ENCODE assay signal across 26 cellular contexts in the genomic region with DNA sequence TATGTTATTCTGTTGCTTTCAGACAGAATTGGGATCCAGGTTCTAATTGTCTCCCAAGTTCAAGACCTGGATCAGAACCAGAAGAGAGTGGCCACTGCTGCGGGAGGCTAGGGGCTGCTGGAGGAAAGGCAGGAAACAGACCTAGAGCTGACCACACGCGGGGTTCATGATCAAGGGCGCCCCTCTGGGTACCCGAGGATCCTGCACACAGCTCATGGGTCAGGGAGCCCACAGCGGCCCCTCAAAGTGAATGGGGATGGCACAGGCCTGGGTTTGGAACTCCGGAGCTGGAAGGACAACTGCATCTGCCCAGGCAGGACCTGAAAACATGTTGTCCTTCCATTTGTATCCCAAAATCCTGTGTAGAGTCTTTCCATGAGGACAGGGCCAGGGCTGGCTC.
DNase-seq lines count a peak whose midpoint lies in the region; ATAC-seq and TF ChIP-seq lines count a peak whose summit lies in the region.
"Had no signal": no experiment of that assay in that cellular context is flagged by ENCODE, and none has a peak within 500 bp of the region (broad histone marks: within the 10 kb centered on the region; RNA-seq: fewer than 3 reads in every experiment).

No MANE protein-coding gene starts in this region.

- TF ChIP-seq POLR2A in breast epithelium (IDR thresholded peaks at IDR 0.05) = no peak
- no peak for TF ChIP-seq POLR2A in adrenal gland (IDR thresholded peaks at IDR 0.05)

- H3K4me3 ChIP-seq in breast epithelium = no peak overlapping the region
- peak overlapping the region in 1 of 2 experiments; percentile 54 for H3K4me3 ChIP-seq in mesenchymal stem cell (ENCODE audit: insufficient read depth in 1 of 2, low read depth in 1 of 2, low read length in 2 of 2)
- peak overlapping the region; percentile 7 for H3K4me3 ChIP-seq in thoracic aorta
- H3K4me3 ChIP-seq in adrenal gland = no peak overlapping the region
- no peak overlapping the region for H3K4me3 ChIP-seq in PC-3 (ENCODE audit: low read length)
- H3K4me3 ChIP-seq: MG63, PC-9, SJCRH30 had no signal

- H3K18ac ChIP-seq in mesenchymal stem cell (ENCODE audit: low read depth in 1 of 2, low read length in 2 of 2) = no peak overlapping the region

- H2BK5ac ChIP-seq in mesenchymal stem cell (ENCODE audit: low read depth, low read length, poor library complexity, severe bottlenecking) = no peak overlapping the region

- TF ChIP-seq CTCF in breast epithelium (IDR thresholded peaks at IDR 0.05) = no peak
- TF ChIP-seq CTCF in MCF 10A (IDR thresholded peaks at IDR 0.05; ENCODE audit: unreplicated experiment) = no peak
- no peak for TF ChIP-seq CTCF in thoracic aorta (IDR thresholded peaks at IDR 0.05)
- no peak for TF ChIP-seq CTCF in natural killer cell (IDR thresholded peaks at IDR 0.05)
- TF ChIP-seq CTCF in adrenal gland (IDR thresholded peaks at IDR 0.05) = no peak
- no peak for TF ChIP-seq CTCF in PC-3 (conservative IDR thresholded peaks at IDR 0.05; ENCODE audit: low read depth, low read length)

- H2BK15ac ChIP-seq in mesenchymal stem cell (ENCODE audit: low read depth, poor library complexity, severe bottlenecking) = no peak overlapping the region

- H2BK120ac ChIP-seq in mesenchymal stem cell (ENCODE audit: low read depth, low read length) = no peak overlapping the region

- CTCF ChIA-PET in MCF 10A (lab: Yijun Ruan, JAX) (interaction anchor here (1.2 kb wide), 1 partner anchor 56 kb away, joined by 3 read pairs; no protein-coding TSS in a partner anchor), PC-3 (lab: Charles Lee) (no interaction called here)

- no peaks in the 10 kb centered on the region for H3F3A ChIP-seq in PC-3 (ENCODE audit: low read length, unreplicated experiment)

- no peaks in the 10 kb centered on the region for H3K4me1 ChIP-seq in breast epithelium
- H3K4me1 ChIP-seq in mesenchymal stem cell (ENCODE audit: control insufficient read depth, insufficient read depth, low read depth, low read length) = no peaks in the 10 kb centered on the region
- peaks cover 7 to 17% of the 10 kb centered on the region in 2 donors for H3K4me1 ChIP-seq in thoracic aorta (ENCODE audit: control insufficient read depth in 1 of 2, low read depth in 2 of 2)
- no peaks in the 10 kb centered on the region for H3K4me1 ChIP-seq in adrenal gland (replicated peaks in 1 of 2)
- H3K4me1 ChIP-seq in PC-3 (ENCODE audit: insufficient read depth, low read length) = no peaks in the 10 kb centered on the region
- H3K4me1 ChIP-seq: SJCRH30 had no signal

- H3K79me2 ChIP-seq in PC-3 (ENCODE audit: low read length) = no peaks in the 10 kb centered on the region

- H3K9ac ChIP-seq in mesenchymal stem cell (ENCODE audit: low read length) = peak overlapping the region; percentile 72
- no peak overlapping the region for H3K9ac ChIP-seq in PC-3 (ENCODE audit: low read length)

- H3K4ac ChIP-seq in mesenchymal stem cell (ENCODE audit: low read depth in 1 of 2, low read length in 2 of 2) = no peak overlapping the region

- no peak overlapping the region for H3K23ac ChIP-seq in mesenchymal stem cell (ENCODE audit: low read length in 2 of 2)

- H3K9me3 ChIP-seq in breast epithelium (no peaks in the 10 kb centered on the region), mesenchymal stem cell (ENCODE audit: control insufficient read depth, low read length) (no peaks in the 10 kb centered on the region), thoracic aorta (no peaks in the 10 kb centered on the region), adrenal gland (replicated peaks in 1 of 3) (no peaks in the 10 kb centered on the region), PC-3 (ENCODE audit: low read length) (no peaks in the 10 kb centered on the region)
- H3K9me3 ChIP-seq: MG63, SJCRH30 had no signal

- H3K79me1 ChIP-seq in mesenchymal stem cell (replicated peaks; ENCODE audit: low read length, poor library complexity, severe bottlenecking) = no peaks in the 10 kb centered on the region

- H4K8ac ChIP-seq in mesenchymal stem cell (ENCODE audit: low read length) = no peak overlapping the region

- no peak overlapping the region for H2AK5ac ChIP-seq in mesenchymal stem cell (ENCODE audit: low read length, severe bottlenecking)

- no peak overlapping the region for H3K27ac Mint-ChIP-seq in MCF 10A (ENCODE audit: low read depth, unreplicated experiment)
- no peak overlapping the region for H3K27ac Mint-ChIP-seq in natural killer cell
- H3K27ac Mint-ChIP-seq: B cell; CD8-positive, alpha-beta memory T cell had no signal

- peak overlapping the region; percentile 67 to 78 for H3K27ac ChIP-seq in breast epithelium
- H3K27ac ChIP-seq in mesenchymal stem cell (ENCODE audit: low read length, poor library complexity, severe bottlenecking) = no peak overlapping the region
- H3K27ac ChIP-seq in thoracic aorta = peak overlapping the region; percentile 52 to 82
- H3K27ac ChIP-seq in adrenal gland = no peak overlapping the region
- no peak overlapping the region for H3K27ac ChIP-seq in PC-3 (ENCODE audit: low read length)
- H3K27ac ChIP-seq: 22Rv1, PC-9, SJCRH30 had no signal

- no peak for ATAC-seq in thoracic aorta (ENCODE audit: insufficient number of reproducible peaks, low FRiP score, low read depth)
- ATAC-seq in natural killer cell = no peak
- no peak for ATAC-seq in PC-3

- H3K27me3 ChIP-seq in breast epithelium = no peaks in the 10 kb centered on the region
- peaks cover 10 to 44% of the 10 kb centered on the region in 2 experiments for H3K27me3 ChIP-seq in mesenchymal stem cell (ENCODE audit: control insufficient read depth in 1 of 2, insufficient read depth in 1 of 2, low read length in 2 of 2)
- no peaks in the 10 kb centered on the region for H3K27me3 ChIP-seq in thoracic aorta (replicated peaks; ENCODE audit: insufficient read depth)
- no peaks in the 10 kb centered on the region for H3K27me3 ChIP-seq in adrenal gland
- peaks cover 20% of the 10 kb centered on the region; the same call in 1 of the 2 replicates for H3K27me3 ChIP-seq in PC-3 (ENCODE audit: low read length)
- H3K27me3 ChIP-seq: MG63, SJCRH30 had no signal

- H4K20me1 ChIP-seq in PC-3 (ENCODE audit: low read length) = no peaks in the 10 kb centered on the region

- no peaks in the 10 kb centered on the region for H3K9me2 ChIP-seq in PC-3 (replicated peaks; ENCODE audit: low read length)

- WGBS in mesenchymal stem cell = 93% methylated on average over 7 of the region's 7 CpGs
- WGBS in adrenal gland, 4 donors = 89 to 96% (median 93%) methylated on average over 4 to 7 of the region's 7 CpGs

- intact Hi-C loops in breast epithelium (cut with DNase I; ENCODE audit: low total_unique reads) = no loop called here
- intact Hi-C loops in MCF 10A (cut with micrococcal nuclease) = no loop called here
- intact Hi-C loops in natural killer cell (cut with micrococcal nuclease) = no loop called here
- intact Hi-C loops in adrenal gland (cut with DNase I) = no loop called here
- intact Hi-C loops in PC-3 (cut with micrococcal nuclease) = no loop called here

- no peaks in the 10 kb centered on the region for H3K36me3 Mint-ChIP-seq in MCF 10A (ENCODE audit: insufficient read depth, unreplicated experiment)
- no peaks in the 10 kb centered on the region for H3K36me3 Mint-ChIP-seq in natural killer cell
- H3K36me3 Mint-ChIP-seq: CD14-positive monocyte had no signal

- H2AFZ ChIP-seq in mesenchymal stem cell (ENCODE audit: low read depth, low read length) (no peak overlapping the region), PC-3 (ENCODE audit: low read length) (no peak overlapping the region)
- H2AFZ ChIP-seq: PC-9 had no signal

- BruUV-seq in MCF 10A (replicated peaks; lab: Mats Ljungman, UMichigan) (no TSS peak), PC-3 (replicated peaks; lab: Mats Ljungman, UMichigan) (no TSS peak)

- H3K27me3 Mint-ChIP-seq in MCF 10A (ENCODE audit: insufficient read depth, unreplicated experiment) = peaks cover 19% of the 10 kb centered on the region
- H3K27me3 Mint-ChIP-seq in natural killer cell (ENCODE audit: low read depth in 2 of 2) = no peaks in the 10 kb centered on the region
- H3K27me3 Mint-ChIP-seq: B cell; CD8-positive, alpha-beta memory T cell had no signal

- no peak overlapping the region for H2BK12ac ChIP-seq in mesenchymal stem cell (ENCODE audit: low read length in 2 of 2)

- POLR2A ChIA-PET in MCF 10A (lab: Yijun Ruan, JAX) (no interaction called here), PC-3 (lab: Charles Lee; ENCODE audit: unreplicated experiment) (no interaction called here)

- no peak overlapping the region for H4K91ac ChIP-seq in mesenchymal stem cell (ENCODE audit: low read length)

- H3K4me1 Mint-ChIP-seq in MCF 10A (ENCODE audit: insufficient read depth, unreplicated experiment) (no peaks in the 10 kb centered on the region), natural killer cell (no peaks in the 10 kb centered on the region)
- H3K4me1 Mint-ChIP-seq: B cell; CD8-positive, alpha-beta memory T cell had no signal

- H3K14ac ChIP-seq in mesenchymal stem cell (ENCODE audit: low read length in 2 of 2) = no peak overlapping the region

- no peak overlapping the region for H3K4me3 Mint-ChIP-seq in MCF 10A (ENCODE audit: unreplicated experiment)
- H3K4me3 Mint-ChIP-seq in natural killer cell = no peak overlapping the region
- H3K4me3 Mint-ChIP-seq: B cell; CD14-positive monocyte; CD8-positive, alpha-beta memory T cell; H9 had no signal

- DNase-seq in breast epithelium (ENCODE audit: low spot score in 2 of 2) = no peak
- DNase-seq in MCF 10A (ENCODE audit: unreplicated experiment) = no peak
- no peak for DNase-seq in mesenchymal stem cell
- no peak for DNase-seq in thoracic aorta (ENCODE audit: low spot score)
- DNase-seq in natural killer cell = no peak
- no peak for DNase-seq in adrenal gland
- no peak for DNase-seq in PC-3
- DNase-seq: CD8-positive, alpha-beta memory T cell; DMS 273 treated with DMSO at 0.1 percent for 48 hours; EL; GDM1; H9; KBM-7; MG63; NCI-H1105 treated with DMSO at 0.1 percent for 48 hours; NCI-H146; NCI-H1930; NCI-H2107; NCI-H524; NCI-H82; NK-92 treated with Interleukin-12 subunit alpha and Interleukin-12 subunit beta, amount 100 ng/mL, for 24 hours; PC-9; SJCRH30 had no signal

- H3K9me3 Mint-ChIP-seq in MCF 10A (ENCODE audit: unreplicated experiment) (peaks cover 11% of the 10 kb centered on the region), natural killer cell (no peaks in the 10 kb centered on the region)

- H3K36me3 ChIP-seq in breast epithelium (no peaks in the 10 kb centered on the region), mesenchymal stem cell (ENCODE audit: control insufficient read depth in 1 of 2, insufficient read depth in 2 of 2, low read depth in 1 of 2, low read length in 2 of 2) (no peaks in the 10 kb centered on the region), thoracic aorta (no peaks in the 10 kb centered on the region), adrenal gland (replicated peaks in 1 of 2) (no peaks in the 10 kb centered on the region), PC-3 (ENCODE audit: low read depth, low read length) (no peaks in the 10 kb centered on the region)
- H3K36me3 ChIP-seq: MG63, SJCRH30 had no signal

- no peak overlapping the region for H3K4me2 ChIP-seq in mesenchymal stem cell (ENCODE audit: low read length, poor library complexity, severe bottlenecking)
- no peak overlapping the region for H3K4me2 ChIP-seq in PC-3 (ENCODE audit: low read length)
- H3K4me2 ChIP-seq: PC-9 had no signal

Comparison
In these comparisons a context has a peak if more than half of its experiments do, and no peak if none do; other contexts are left out.
1. H3K27ac ChIP-seq: peak in breast epithelium (2 of 2) and thoracic aorta (2 of 2); none in mesenchymal stem cell (single experiment), adrenal gland (0 of 5) and PC-3 (single experiment).